Comparison of ENCODE assay signal across 10 cellular contexts in the genomic region with DNA sequence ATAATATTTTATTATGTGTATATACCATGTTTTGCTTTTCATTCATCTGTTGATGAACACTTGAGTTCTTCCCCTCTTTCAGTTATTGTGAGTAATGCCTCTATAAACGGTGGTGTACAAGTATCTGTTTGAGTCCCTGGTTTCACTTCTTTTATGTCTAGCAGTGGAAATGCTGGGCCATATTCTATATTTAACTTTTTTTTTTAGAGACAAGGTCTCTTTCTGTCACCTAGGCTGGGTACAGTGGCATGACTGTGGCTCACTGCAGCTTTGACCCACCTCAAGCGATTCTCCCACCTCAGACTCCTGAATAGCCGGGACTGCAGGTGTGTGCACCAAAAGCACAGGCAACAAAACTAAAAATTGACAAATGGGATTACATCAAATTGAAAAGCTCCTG. TPM values are rescaled to one million over a fixed set of nuclear protein-coding genes. Genes with fewer than 3 reads are reported as not detected.
DNase-seq lines count a peak whose midpoint lies in the region; ATAC-seq and TF ChIP-seq lines count a peak whose summit lies in the region.
"Had no signal": no experiment of that assay in that cellular context is flagged by ENCODE, and none has a peak within 500 bp of the region (broad histone marks: within the 10 kb centered on the region; RNA-seq: fewer than 3 reads in every experiment).

No MANE protein-coding gene starts in this region.

- no peak for TF ChIP-seq EP300 in sigmoid colon (IDR thresholded peaks at IDR 0.05)

- peak overlapping the region; percentile 89 to 99 for H3K27ac Mint-ChIP-seq in activated naive CD4-positive, alpha-beta T cell treated with anti-CD3 and anti-CD28 coated beads, Interleukin-2, amount 50 U/mL, for 72 hours

- H3K36me3 ChIP-seq in sigmoid colon (no peaks in the 10 kb centered on the region), left lung (peaks cover 0 to 3% of the 10 kb centered on the region in 2 donors)

- no peak overlapping the region for H3K27ac ChIP-seq in sigmoid colon
- no peak overlapping the region for H3K27ac ChIP-seq in left lung

- TF ChIP-seq CTCF in sigmoid colon (IDR thresholded peaks at IDR 0.05): no peak
- TF ChIP-seq CTCF in left lung (IDR thresholded peaks at IDR 0.05): no peak

- no peaks in the 10 kb centered on the region for H3K27me3 ChIP-seq in sigmoid colon
- H3K27me3 ChIP-seq in left lung: no peaks in the 10 kb centered on the region

- H3K9me3 Mint-ChIP-seq in activated naive CD4-positive, alpha-beta T cell treated with anti-CD3 and anti-CD28 coated beads, Interleukin-2, amount 50 U/mL, for 72 hours: peaks cover 0 to 4% of the 10 kb centered on the region in 2 donors

- peak; percentile 83 for ATAC-seq in GM18858 (IDR thresholded peaks at IDR 0.05; ENCODE audit: unreplicated experiment)
- ATAC-seq in GM21526 (IDR thresholded peaks at IDR 0.05; ENCODE audit: low FRiP score, unreplicated experiment): peak; percentile 80
- peak; percentile 90 for ATAC-seq in HG03432 (IDR thresholded peaks at IDR 0.05; ENCODE audit: unreplicated experiment)
- peak; percentile 93 to 97 for ATAC-seq in activated naive CD4-positive, alpha-beta T cell treated with anti-CD3 and anti-CD28 coated beads, Interleukin-2, amount 50 U/mL, for 72 hours
- no peak for ATAC-seq in left lung

- H3K4me3 ChIP-seq in sigmoid colon (no peak overlapping the region), left lung (no peak overlapping the region)

- intact Hi-C loops in sigmoid colon (cut with DNase I): no loop called here
- intact Hi-C loops in left lung (cut with DNase I): no loop called here

- no peak for TF ChIP-seq POLR2A in sigmoid colon (IDR thresholded peaks at IDR 0.05)

- DNase-seq in activated naive CD4-positive, alpha-beta T cell treated with anti-CD3 and anti-CD28 coated beads, Interleukin-2, amount 50 U/mL, for 72 hours (ENCODE audit: low spot score in 2 of 2): peak in 1 of 2 donors; percentile 34
- DNase-seq in activated effector memory CD4-positive, alpha-beta T cell treated with Interleukin-2 at 50 U/mL for 16 hours: no peak
- DNase-seq in A172 (ENCODE audit: low spot score) (no peak), sigmoid colon (no peak), left lung (no peak)
- DNase-seq: NCI-H1105, small intestine had no signal

- 63 to 80% methylated on average over 3 of the region's 3 CpGs for WGBS in sigmoid colon, 2 donors

- H3K36me3 Mint-ChIP-seq in activated naive CD4-positive, alpha-beta T cell treated with anti-CD3 and anti-CD28 coated beads, Interleukin-2, amount 50 U/mL, for 72 hours: peaks cover 0 to 9% of the 10 kb centered on the region in 2 donors

- H3K4me1 ChIP-seq in sigmoid colon: peaks cover 0 to 11% (median 7%) of the 10 kb centered on the region in 4 donors
- no peaks in the 10 kb centered on the region for H3K4me1 ChIP-seq in left lung

- H3K9me3 ChIP-seq in sigmoid colon (no peaks in the 10 kb centered on the region), left lung (no peaks in the 10 kb centered on the region)

RNA-seq across cellular contexts. Expression of a gene that starts 19.9 kb away (rescaled TPM):
- total RNA-seq in activated naive CD4-positive, alpha-beta T cell treated with anti-CD3 and anti-CD28 coated beads, Interleukin-2, amount 50 U/mL, for 72 hours: 10 to 100 TPM; 18.8 to 34.7 TPM
- 141 and 160 TPM in 2 replicates for total RNA-seq in A172 (2014; rRNA removed; shearing (Covaris generic))
- total RNA-seq in sigmoid colon (10 to 100 TPM; 68.6 to 97.4 (median 88.4) TPM), left lung (10 to 100 TPM; 76.1 to 91.8 TPM)
- 10 to 100 TPM; 27.5 to 39.6 (median 37.1) TPM for polyA plus RNA-seq in sigmoid colon
